Comparison of ENCODE assay signal across 11 cellular contexts in the genomic region with DNA sequence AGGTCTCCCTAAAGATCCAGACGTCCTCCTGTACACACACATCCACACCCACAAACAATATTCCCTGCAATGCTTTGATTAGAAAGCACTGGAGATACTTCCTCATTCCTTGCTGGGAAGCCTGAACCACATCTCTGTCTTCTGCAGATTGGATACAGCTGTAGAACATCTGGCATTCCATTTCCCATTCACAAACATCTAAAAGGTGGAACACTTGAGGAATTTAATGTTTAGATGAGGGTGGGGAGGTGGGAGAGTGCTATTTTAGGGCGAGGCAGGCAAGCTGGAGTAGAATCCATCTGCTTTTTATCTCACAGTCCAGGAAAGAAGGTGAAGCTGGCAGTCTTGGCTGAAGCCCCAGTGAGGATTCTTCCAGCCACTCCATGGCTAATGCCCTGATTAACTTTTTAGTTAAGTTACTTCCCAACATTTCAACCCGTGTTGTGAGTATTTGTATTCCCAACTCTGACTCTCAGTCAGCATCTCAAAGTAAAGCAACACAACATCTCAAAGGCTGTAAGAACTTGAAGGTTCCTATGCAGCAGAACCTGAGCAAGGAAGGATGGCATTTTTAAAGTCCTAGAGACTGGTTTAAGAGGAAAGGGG. TPM values are rescaled to one million over a fixed set of nuclear protein-coding genes. Genes with fewer than 3 reads are reported as not detected.
A peak's percentile ranks its signal among the peaks of the same experiment; 100 is the strongest.
DNase-seq lines count a peak whose midpoint lies in the region; ATAC-seq, FAIRE-seq and TF ChIP-seq lines count a peak whose summit lies in the region.
"Had no signal": no experiment of that assay in that cellular context is flagged by ENCODE, and none has a peak within 500 bp of the region (broad histone marks: within the 10 kb centered on the region; RNA-seq: fewer than 3 reads in every experiment).

No MANE protein-coding gene starts in this region.

- H3K9me3 ChIP-seq in BE2C: no peaks in the 10 kb centered on the region

- intact Hi-C loops in Right ventricle myocardium superior (cut with DNase I): no loop called here
- intact Hi-C loops in cardiac septum (cut with DNase I): loop anchor here (5.0 kb wide), 1 partner anchor 46 kb away; a partner anchor contains a TSS

- FAIRE-seq in endometrium (lab: Jason Lieb, UNC): peak; percentile 98
- FAIRE-seq: A204.1 had no signal

- TF ChIP-seq CTCF in BE2C (IDR thresholded peaks at IDR 0.05; ENCODE audit: low read depth, low read length): no peak

- H3K27me3 ChIP-seq in BE2C: no peaks in the 10 kb centered on the region

- no peaks in the 10 kb centered on the region for H3K36me3 ChIP-seq in BE2C
- H3K36me3 ChIP-seq: WERI-Rb-1 had no signal

- H3K4me3 ChIP-seq in BE2C (ENCODE audit: low read depth, low read length): no peak overlapping the region

- ATAC-seq in Right ventricle myocardium superior (ENCODE audit: poor library complexity): peak; percentile 11

- peaks cover 14% of the 10 kb centered on the region; the same call in 1 of the 2 replicates for H3K4me1 ChIP-seq in BE2C

- DNase-seq in Right ventricle myocardium superior (no peak), cardiac septum (ENCODE audit: low spot score) (no peak), mucosa of gallbladder (ENCODE audit: low spot score) (peak; percentile 20), NCI-H1105 (lab: John Stamatoyannopoulos, UW) (no peak), BE2C (no peak)
- no peak for DNase-seq in central memory CD4-positive, alpha-beta T cell
- no peak for DNase-seq in effector CD4-positive, alpha-beta T cell
- DNase-seq: NCI-H1417 treated with DMSO at 0.1 percent for 48 hours, WERI-Rb-1 had no signal

RNA-seq across cellular contexts. Expression of a gene that starts 46.1 kb away (rescaled TPM):
- total RNA-seq in Right ventricle myocardium superior: 25.6 TPM
- 24.9 TPM for total RNA-seq in cardiac septum
- 29.8 TPM for total RNA-seq in mucosa of gallbladder
- polyA plus RNA-seq in BE2C (2012; ENCODE audit: insufficient read depth, insufficient read length, low read depth): 61.0 TPM
